ENCODE assay signal across 8 cellular contexts in genomic region chr3:52240886-52241244, GRCh38. TPM values are rescaled to one million over a fixed set of nuclear protein-coding genes. Genes with fewer than 3 reads are reported as not detected.
DNase-seq lines count a peak whose midpoint lies in the region; TF ChIP-seq lines count a peak whose summit lies in the region.
"Had no signal": no experiment of that assay in that cellular context is flagged by ENCODE, and none has a peak within 500 bp of the region (broad histone marks: within the 10 kb centered on the region; RNA-seq: fewer than 3 reads in every experiment).

No MANE protein-coding gene starts in this region.

- H3K36me3 ChIP-seq in HEK293 (ENCODE audit: control insufficient read depth in 2 of 2, insufficient read depth in 1 of 2, low read length in 2 of 2) (no peaks in the 10 kb centered on the region), smooth muscle cell (ENCODE audit: low read depth) (no peaks in the 10 kb centered on the region)
- H3K36me3 ChIP-seq in effector memory CD4-positive, alpha-beta T cell (ENCODE audit: control insufficient read depth, insufficient read depth, low read length), result no peaks in the 10 kb centered on the region
- H3K36me3 ChIP-seq: thyroid gland had no signal

- TF ChIP-seq CTCF in HEK293 (tag by site-specific recombination; IDR thresholded peaks at IDR 0.05) (no peak), RWPE1 (conservative IDR thresholded peaks at IDR 0.05; ENCODE audit: low read depth) (no peak), smooth muscle cell (IDR thresholded peaks at IDR 0.05; ENCODE audit: borderline replicate concordance, insufficient read depth, poor library complexity, severe bottlenecking) (no peak)

- CTCF ChIA-PET in HEK293 (lab: Yijun Ruan, JAX) (interaction anchor here (1.0 to 1.1 kb wide), 2 partner anchors 48 to 98 kb away, joined by 4 to 5 read pairs; no protein-coding TSS in a partner anchor), RWPE1 (lab: Yijun Ruan, JAX) (no interaction called here)

- peaks cover 28% of the 10 kb centered on the region for H3K79me2 ChIP-seq in smooth muscle cell (ENCODE audit: low read depth)

- H3K9me3 ChIP-seq in HEK293 (ENCODE audit: control insufficient read depth, insufficient read depth, low read depth, low read length), result no peaks in the 10 kb centered on the region
- no peaks in the 10 kb centered on the region for H3K9me3 ChIP-seq in effector memory CD4-positive, alpha-beta T cell (ENCODE audit: control insufficient read depth, low read length)
- no peaks in the 10 kb centered on the region for H3K9me3 ChIP-seq in smooth muscle cell (replicated peaks; ENCODE audit: low read depth)
- H3K9me3 ChIP-seq: thyroid gland had no signal

- H3K4me2 ChIP-seq in smooth muscle cell, result no peak overlapping the region

- no peaks in the 10 kb centered on the region; the same call in 1 of the 2 replicates for H3K4me1 ChIP-seq in HEK293 (ENCODE audit: control insufficient read depth, insufficient read depth, low read length)
- H3K4me1 ChIP-seq in effector memory CD4-positive, alpha-beta T cell (ENCODE audit: control insufficient read depth, insufficient read depth, low read length, poor library complexity, severe bottlenecking), result peaks cover 60% of the 10 kb centered on the region
- peaks cover 12% of the 10 kb centered on the region for H3K4me1 ChIP-seq in smooth muscle cell (ENCODE audit: low read depth)

- POLR2A ChIA-PET in HEK293 (lab: Yijun Ruan, JAX), result interaction anchor here (0.5 to 2.6 kb wide), 4 partner anchors 8 to 1029 kb away, joined by 4 to 14 read pairs (median 5); partner anchors contain the start of genes POC1A and WDR82
- POLR2A ChIA-PET in RWPE1 (lab: Yijun Ruan, JAX; ENCODE audit: low non-redundant PET), result interaction anchor here (0.5 kb wide), 1 partner anchor 35 kb away, joined by 4 read pairs; no protein-coding TSS in a partner anchor

- H4K20me1 ChIP-seq in smooth muscle cell (ENCODE audit: low read depth), result peaks cover 11% of the 10 kb centered on the region

- H3K27me3 ChIP-seq in effector memory CD4-positive, alpha-beta T cell (replicated peaks; ENCODE audit: control insufficient read depth, insufficient read depth, low read length, poor library complexity, severe bottlenecking), result no peaks in the 10 kb centered on the region
- H3K27me3 ChIP-seq in smooth muscle cell (ENCODE audit: low read depth), result no peaks in the 10 kb centered on the region
- H3K27me3 ChIP-seq: thyroid gland had no signal

- no peak overlapping the region for H2AFZ ChIP-seq in smooth muscle cell (ENCODE audit: low read depth)

- WGBS in smooth muscle cell (ENCODE audit: low lambda C conversion rate), result 89% methylated on average over 3 of the region's 3 CpGs

- H3K9ac ChIP-seq in smooth muscle cell (ENCODE audit: low read depth), result no peak overlapping the region

- DNase-seq in RWPE1 (ENCODE audit: low spot score) (no peak), smooth muscle cell (lab: John Stamatoyannopoulos, UW; ENCODE audit: unreplicated experiment) (no peak), RPMI8226 (no peak), COR-L47 (lab: John Stamatoyannopoulos, UW) (no peak)
- no peak for DNase-seq in effector memory CD4-positive, alpha-beta T cell
- no peak for DNase-seq in NK-92 treated with Interleukin-12 subunit alpha and Interleukin-12 subunit beta, amount 100 ng/mL, for 24 hours (lab: John Stamatoyannopoulos, UW)

- peaks cover 9% of the 10 kb centered on the region for H3F3A ChIP-seq in smooth muscle cell (ENCODE audit: low read depth)

- H3K27ac ChIP-seq in HEK293 (ENCODE audit: extremely low read depth, low read depth, low read length) (0 out of 2 replicates have a peak overlapping the region, but pooled peaks have one; percentile 16), RWPE1 (peak overlapping the region; percentile 95), smooth muscle cell (ENCODE audit: low read depth) (peak overlapping the region; percentile 72)
- H3K27ac ChIP-seq in effector memory CD4-positive, alpha-beta T cell (ENCODE audit: insufficient read depth, low read length, poor library complexity, severe bottlenecking), result peak overlapping the region; percentile 95

- H3K4me3 ChIP-seq in HEK293 (ENCODE audit: low read depth, low read length), result no peak overlapping the region
- H3K4me3 ChIP-seq in effector memory CD4-positive, alpha-beta T cell (ENCODE audit: insufficient read depth, low read depth, low read length, poor library complexity, severe bottlenecking), result no peak overlapping the region
- H3K4me3 ChIP-seq in smooth muscle cell, result no peak overlapping the region
- H3K4me3 ChIP-seq: thyroid gland had no signal

TF ChIP-seq in HEK293, 187 proteins besides CTCF, POLR2A, EP300 and RAD21:
- TF ChIP-seq TRIM28 (IDR thresholded peaks at IDR 0.05; ENCODE audit: borderline replicate concordance, low read length) (0 out of 2 replicates have a peak, but pooled peaks have one; percentile 1), SCRT1 (tag by site-specific recombination; IDR thresholded peaks at IDR 0.05; ENCODE audit: borderline replicate concordance) (peak; percentile 5; the same call in 1 of the 2 replicates), ZBTB8A (tag by site-specific recombination; IDR thresholded peaks at IDR 0.05) (0 out of 2 replicates have a peak, but pooled peaks have one; percentile 27), ZNF426 (tag by site-specific recombination; IDR thresholded peaks at IDR 0.05) (no peak), GLI4 (tag by site-specific recombination; IDR thresholded peaks at IDR 0.05) (no peak), ZNF24 (tag by site-specific recombination; IDR thresholded peaks at IDR 0.05) (0 out of 2 replicates have a peak, but pooled peaks have one; percentile 11), ZNF654 (tag by site-specific recombination; IDR thresholded peaks at IDR 0.05; ENCODE audit: low read depth) (no peak)
- TF ChIP-seq, protein P1, sequence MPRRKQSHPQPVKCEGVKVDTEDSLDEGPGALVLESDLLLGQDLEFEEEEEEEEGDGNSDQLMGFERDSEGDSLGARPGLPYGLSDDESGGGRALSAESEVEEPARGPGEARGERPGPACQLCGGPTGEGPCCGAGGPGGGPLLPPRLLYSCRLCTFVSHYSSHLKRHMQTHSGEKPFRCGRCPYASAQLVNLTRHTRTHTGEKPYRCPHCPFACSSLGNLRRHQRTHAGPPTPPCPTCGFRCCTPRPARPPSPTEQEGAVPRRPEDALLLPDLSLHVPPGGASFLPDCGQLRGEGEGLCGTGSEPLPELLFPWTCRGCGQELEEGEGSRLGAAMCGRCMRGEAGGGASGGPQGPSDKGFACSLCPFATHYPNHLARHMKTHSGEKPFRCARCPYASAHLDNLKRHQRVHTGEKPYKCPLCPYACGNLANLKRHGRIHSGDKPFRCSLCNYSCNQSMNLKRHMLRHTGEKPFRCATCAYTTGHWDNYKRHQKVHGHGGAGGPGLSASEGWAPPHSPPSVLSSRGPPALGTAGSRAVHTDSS (tag by site-specific recombination; IDR thresholded peaks at IDR 0.05), result peak; percentile 44; the same call in 1 of the 2 replicates
- TF ChIP-seq, protein P2, sequence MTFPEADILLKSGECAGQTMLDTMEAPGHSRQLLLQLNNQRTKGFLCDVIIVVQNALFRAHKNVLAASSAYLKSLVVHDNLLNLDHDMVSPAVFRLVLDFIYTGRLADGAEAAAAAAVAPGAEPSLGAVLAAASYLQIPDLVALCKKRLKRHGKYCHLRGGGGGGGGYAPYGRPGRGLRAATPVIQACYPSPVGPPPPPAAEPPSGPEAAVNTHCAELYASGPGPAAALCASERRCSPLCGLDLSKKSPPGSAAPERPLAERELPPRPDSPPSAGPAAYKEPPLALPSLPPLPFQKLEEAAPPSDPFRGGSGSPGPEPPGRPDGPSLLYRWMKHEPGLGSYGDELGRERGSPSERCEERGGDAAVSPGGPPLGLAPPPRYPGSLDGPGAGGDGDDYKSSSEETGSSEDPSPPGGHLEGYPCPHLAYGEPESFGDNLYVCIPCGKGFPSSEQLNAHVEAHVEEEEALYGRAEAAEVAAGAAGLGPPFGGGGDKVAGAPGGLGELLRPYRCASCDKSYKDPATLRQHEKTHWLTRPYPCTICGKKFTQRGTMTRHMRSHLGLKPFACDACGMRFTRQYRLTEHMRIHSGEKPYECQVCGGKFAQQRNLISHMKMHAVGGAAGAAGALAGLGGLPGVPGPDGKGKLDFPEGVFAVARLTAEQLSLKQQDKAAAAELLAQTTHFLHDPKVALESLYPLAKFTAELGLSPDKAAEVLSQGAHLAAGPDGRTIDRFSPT (tag by site-specific recombination; IDR thresholded peaks at IDR 0.05), result no peak
- TF ChIP-seq, protein P3, sequence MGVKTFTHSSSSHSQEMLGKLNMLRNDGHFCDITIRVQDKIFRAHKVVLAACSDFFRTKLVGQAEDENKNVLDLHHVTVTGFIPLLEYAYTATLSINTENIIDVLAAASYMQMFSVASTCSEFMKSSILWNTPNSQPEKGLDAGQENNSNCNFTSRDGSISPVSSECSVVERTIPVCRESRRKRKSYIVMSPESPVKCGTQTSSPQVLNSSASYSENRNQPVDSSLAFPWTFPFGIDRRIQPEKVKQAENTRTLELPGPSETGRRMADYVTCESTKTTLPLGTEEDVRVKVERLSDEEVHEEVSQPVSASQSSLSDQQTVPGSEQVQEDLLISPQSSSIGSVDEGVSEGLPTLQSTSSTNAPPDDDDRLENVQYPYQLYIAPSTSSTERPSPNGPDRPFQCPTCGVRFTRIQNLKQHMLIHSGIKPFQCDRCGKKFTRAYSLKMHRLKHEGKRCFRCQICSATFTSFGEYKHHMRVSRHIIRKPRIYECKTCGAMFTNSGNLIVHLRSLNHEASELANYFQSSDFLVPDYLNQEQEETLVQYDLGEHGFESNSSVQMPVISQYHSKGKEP (tag by site-specific recombination; IDR thresholded peaks at IDR 0.05), result no peak
TF ChIP-seq in HEK293: peak in this region for 5.

RNA-seq across cellular contexts. Expression of gene TWF2, which starts 1.9 kb away (rescaled TPM):
- 71.8 and 80.9 TPM in 2 replicates for total RNA-seq in smooth muscle cell
- polyA plus RNA-seq in smooth muscle cell, result 91.0 and 96.8 TPM in 2 replicates

RNA-seq across cellular contexts. Expression of gene PPM1M, which starts 4.7 kb away (rescaled TPM):
- 6.0 and 7.0 TPM in 2 replicates for total RNA-seq in smooth muscle cell
- 11.0 and 11.9 TPM in 2 replicates for polyA plus RNA-seq in smooth muscle cell

RNA-seq across cellular contexts. Expression of gene TLR9, which starts 15.4 kb away (rescaled TPM):
- 0.09 TPM in 1 of 2 replicates, not detected in the other for total RNA-seq in smooth muscle cell
- polyA plus RNA-seq in smooth muscle cell, result not detected in 2 replicates

RNA-seq across cellular contexts. Expression of gene WDR82, which starts 37.6 kb away (rescaled TPM):
- total RNA-seq in smooth muscle cell, result 48.3 and 48.6 TPM in 2 replicates
- polyA plus RNA-seq in smooth muscle cell, result 26.1 and 28.6 TPM in 2 replicates

RNA-seq across cellular contexts. Expression of gene ALAS1, which starts 42.9 kb away (rescaled TPM):
- total RNA-seq in smooth muscle cell, result 35.7 and 50.2 TPM in 2 replicates
- 59.4 and 66.7 TPM in 2 replicates for polyA plus RNA-seq in smooth muscle cell

Comparison
In these comparisons a context has a peak if more than half of its experiments do, and no peak if none do; other contexts are left out.
1. H3K27ac ChIP-seq: peak in every context shown above with its lines; median percentile 95 in RWPE1; 95 in effector memory CD4-positive, alpha-beta T cell; 72 in smooth muscle cell; 16 in HEK293.